8 cellular contexts compared by ENCODE assay signal in genomic region chr17:20116683-20117309, GRCh38.
DNase-seq lines count a peak whose midpoint lies in the region; ATAC-seq and TF ChIP-seq lines count a peak whose summit lies in the region.

No MANE protein-coding gene starts in this region.

- H3K9me3 Mint-ChIP-seq in activated T-cell treated with anti-CD3 and anti-CD28 coated beads, Interleukin-2, amount 50 U/mL, for 24 hours = no peaks in the 10 kb centered on the region
- H3K9me3 Mint-ChIP-seq in osteocyte (ENCODE audit: unreplicated experiment) = no peaks in the 10 kb centered on the region

- no peaks in the 10 kb centered on the region for H4K20me1 ChIP-seq in OCI-LY7 (ENCODE audit: insufficient read depth, low read length)

- CTCF ChIA-PET in OCI-LY7 (lab: Charles Lee; ENCODE audit: unreplicated experiment) = no interaction called here

- no peaks in the 10 kb centered on the region for H3K79me2 ChIP-seq in OCI-LY7 (ENCODE audit: insufficient read depth, low read depth, low read length)

- H2AFZ ChIP-seq in OCI-LY7 (ENCODE audit: low read length) = no peak overlapping the region

- DNase-seq in AG09309 (ENCODE audit: low read depth) = no peak
- peak; percentile 19 for DNase-seq in GM19240 (ENCODE audit: insufficient read length, low spot score)
- DNase-seq in OCI-LY7 (ENCODE audit: low spot score) = peak; percentile 65
- peak; percentile 50 for DNase-seq in activated T-cell treated with anti-CD3 and anti-CD28 coated beads, Interleukin-2, amount 50 U/mL, for 24 hours
- DNase-seq in fibroblast of mammary gland (ENCODE audit: low read depth) = peak; percentile 54
- DNase-seq in osteocyte (ENCODE audit: extremely low spot score, unreplicated experiment) = peak; percentile 83

- H3K9me3 ChIP-seq in OCI-LY7 (ENCODE audit: low read length) = no peaks in the 10 kb centered on the region

- no peaks in the 10 kb centered on the region for H3K4me1 ChIP-seq in OCI-LY7 (ENCODE audit: insufficient read depth, low read length, poor library complexity, severe bottlenecking)

- intact Hi-C loops in OCI-LY7 (cut with micrococcal nuclease; ENCODE audit: unreplicated experiment) = loop anchor here (1.0 kb wide), 2 partner anchors 11 to 124 kb away; no protein-coding TSS in a partner anchor

- no peaks in the 10 kb centered on the region for H3K36me3 ChIP-seq in OCI-LY7 (ENCODE audit: insufficient read depth, low read length)

- POLR2A ChIA-PET in OCI-LY7 (lab: Charles Lee) = no interaction called here

- TF ChIP-seq CTCF in AG09309 (IDR thresholded peaks at IDR 0.05; ENCODE audit: control insufficient read depth, insufficient read depth, low read depth, low read length, missing control alignments) (peak; percentile 71), OCI-LY7 (conservative IDR thresholded peaks at IDR 0.05; ENCODE audit: low read length) (peak; percentile 79), fibroblast of mammary gland (conservative IDR thresholded peaks at IDR 0.05; ENCODE audit: control insufficient read depth, insufficient read depth, low read depth, low read length) (peak; percentile 61), osteocyte (IDR thresholded peaks at IDR 0.05) (peak; percentile 78)

- H3K27ac Mint-ChIP-seq in activated T-cell treated with anti-CD3 and anti-CD28 coated beads, Interleukin-2, amount 50 U/mL, for 24 hours = no peak overlapping the region
- no peak overlapping the region for H3K27ac Mint-ChIP-seq in osteocyte (ENCODE audit: unreplicated experiment)

- no peaks in the 10 kb centered on the region for H3K4me1 Mint-ChIP-seq in activated T-cell treated with anti-CD3 and anti-CD28 coated beads, Interleukin-2, amount 50 U/mL, for 24 hours (ENCODE audit: low read depth)
- peaks cover 6% of the 10 kb centered on the region for H3K4me1 Mint-ChIP-seq in osteocyte (ENCODE audit: unreplicated experiment)

- peaks cover 3% of the 10 kb centered on the region for H3K27me3 Mint-ChIP-seq in activated T-cell treated with anti-CD3 and anti-CD28 coated beads, Interleukin-2, amount 50 U/mL, for 24 hours
- peaks cover 42% of the 10 kb centered on the region for H3K27me3 Mint-ChIP-seq in osteocyte (ENCODE audit: unreplicated experiment)

- no peaks in the 10 kb centered on the region for H3K9me2 ChIP-seq in OCI-LY7 (ENCODE audit: insufficient read depth, low read length)

- H3K4me3 ChIP-seq in AG09309 (ENCODE audit: control insufficient read depth, low read depth, low read length) (no peak overlapping the region), OCI-LY7 (ENCODE audit: low read depth, low read length, poor library complexity, severe bottlenecking) (no peak overlapping the region), fibroblast of mammary gland (ENCODE audit: control insufficient read depth, low read depth, low read length) (no peak overlapping the region)

- no peak overlapping the region for H3K4me3 Mint-ChIP-seq in activated T-cell treated with anti-CD3 and anti-CD28 coated beads, Interleukin-2, amount 50 U/mL, for 24 hours
- H3K4me3 Mint-ChIP-seq in osteocyte (ENCODE audit: unreplicated experiment) = no peak overlapping the region

- BruUV-seq in OCI-LY7 (replicated peaks; lab: Mats Ljungman, UMichigan) = no TSS peak

- ATAC-seq in GM18868 (IDR thresholded peaks at IDR 0.05; ENCODE audit: unreplicated experiment) (no peak), HG03196 (IDR thresholded peaks at IDR 0.05; ENCODE audit: unreplicated experiment) (no peak)

- no peaks in the 10 kb centered on the region for H3K36me3 Mint-ChIP-seq in activated T-cell treated with anti-CD3 and anti-CD28 coated beads, Interleukin-2, amount 50 U/mL, for 24 hours (ENCODE audit: low read depth)
- no peaks in the 10 kb centered on the region for H3K36me3 Mint-ChIP-seq in osteocyte (ENCODE audit: unreplicated experiment)

- no peak overlapping the region for H3K4me2 ChIP-seq in OCI-LY7 (ENCODE audit: low read length)

- no peak overlapping the region for H3K27ac ChIP-seq in OCI-LY7 (ENCODE audit: low read depth, low read length, poor library complexity, severe bottlenecking)
